In genomic region chr18:44098551-44099098, GRCh38 we compare ENCODE assay signal across 9 cellular contexts.
DNase-seq lines count a peak whose midpoint lies in the region; ATAC-seq and TF ChIP-seq lines count a peak whose summit lies in the region.
"Had no signal": no experiment of that assay in that cellular context is flagged by ENCODE, and none has a peak within 500 bp of the region (broad histone marks: within the 10 kb centered on the region; RNA-seq: fewer than 3 reads in every experiment).

No MANE protein-coding gene starts in this region.

- CTCF ChIA-PET in activated naive CD4-positive, alpha-beta T cell treated with anti-CD3 and anti-CD28 coated beads for 36 hours (lab: Charles Lee), result no interaction called here

- peaks cover 10% of the 10 kb centered on the region for H3K9me3 Mint-ChIP-seq in activated naive CD4-positive, alpha-beta T cell treated with anti-CD3 and anti-CD28 coated beads for 36 hours

- TF ChIP-seq CTCF in choroid plexus epithelial cell (conservative IDR thresholded peaks at IDR 0.05; ENCODE audit: low read depth, low read length), result peak; percentile 61
- TF ChIP-seq CTCF in retinal pigment epithelial cell (conservative IDR thresholded peaks at IDR 0.05; ENCODE audit: low read depth, low read length), result peak; percentile 29

- H3K4me3 Mint-ChIP-seq in activated naive CD4-positive, alpha-beta T cell treated with anti-CD3 and anti-CD28 coated beads for 36 hours, result no peak overlapping the region
- H3K4me3 Mint-ChIP-seq: activated T-cell treated with anti-CD3 and anti-CD28 coated beads, Interleukin-2, amount 50 U/mL, for 24 hours had no signal

- ATAC-seq in GM18498 (IDR thresholded peaks at IDR 0.05; ENCODE audit: unreplicated experiment) (peak; percentile 50), HG02938 (IDR thresholded peaks at IDR 0.05; ENCODE audit: unreplicated experiment) (no peak)

- no peaks in the 10 kb centered on the region for H3K36me3 Mint-ChIP-seq in activated naive CD4-positive, alpha-beta T cell treated with anti-CD3 and anti-CD28 coated beads for 36 hours (ENCODE audit: low read depth)

- no peaks in the 10 kb centered on the region for H3K27me3 Mint-ChIP-seq in activated naive CD4-positive, alpha-beta T cell treated with anti-CD3 and anti-CD28 coated beads for 36 hours (ENCODE audit: low read depth)
- H3K27me3 Mint-ChIP-seq: activated T-cell treated with anti-CD3 and anti-CD28 coated beads, Interleukin-2, amount 50 U/mL, for 24 hours had no signal

- H3K27ac Mint-ChIP-seq in activated naive CD4-positive, alpha-beta T cell treated with anti-CD3 and anti-CD28 coated beads for 36 hours, result no peak overlapping the region
- H3K27ac Mint-ChIP-seq: activated T-cell treated with anti-CD3 and anti-CD28 coated beads, Interleukin-2, amount 50 U/mL, for 24 hours had no signal

- H3K4me3 ChIP-seq in choroid plexus epithelial cell (ENCODE audit: low read depth, low read length) (no peak overlapping the region), retinal pigment epithelial cell (ENCODE audit: low read length) (no peak overlapping the region)
- H3K4me3 ChIP-seq: suprapubic skin had no signal

- H3K4me1 Mint-ChIP-seq in activated naive CD4-positive, alpha-beta T cell treated with anti-CD3 and anti-CD28 coated beads for 36 hours (ENCODE audit: low read depth), result no peaks in the 10 kb centered on the region

- intact Hi-C loops in activated naive CD4-positive, alpha-beta T cell treated with anti-CD3 and anti-CD28 coated beads for 36 hours (cut with micrococcal nuclease), result no loop called here

- DNase-seq in NCI-H1092 treated with DMSO at 0.1 percent for 48 hours (lab: John Stamatoyannopoulos, UW) (peak; percentile 37), choroid plexus epithelial cell (ENCODE audit: low read depth) (peak; percentile 79), retinal pigment epithelial cell (ENCODE audit: low read depth) (no peak), pons (ENCODE audit: low spot score) (no peak)
- DNase-seq in activated naive CD4-positive, alpha-beta T cell treated with anti-CD3 and anti-CD28 coated beads for 36 hours, result no peak
- DNase-seq: activated T-cell treated with anti-CD3 and anti-CD28 coated beads, Interleukin-2, amount 50 U/mL, for 24 hours had no signal

Comparison
In these comparisons a context has a peak if more than half of its experiments do, and no peak if none do; other contexts are left out.
1. DNase-seq: peak in NCI-H1092 treated with DMSO at 0.1 percent for 48 hours (single experiment) and choroid plexus epithelial cell (single experiment); none in retinal pigment epithelial cell (single experiment), activated naive CD4-positive, alpha-beta T cell treated with anti-CD3 and anti-CD28 coated beads for 36 hours (single experiment) and pons (single experiment).